ENCODE assay signal across 1 cellular context in genomic region chr10:98684019-98684899, GRCh38.
TF ChIP-seq lines count a peak whose summit lies in the region.

No MANE protein-coding gene starts in this region.

TF ChIP-seq in HepG2, 621 proteins besides CTCF, POLR2A, EP300 and RAD21 (continued from another document):
- TF ChIP-seq FOXA1 (IDR thresholded peaks at IDR 0.05) = peak; percentile 44; the same call in 1 of the 2 replicates
- no peak for TF ChIP-seq FOXA1 (CRISPR knock-in tag; IDR thresholded peaks at IDR 0.05)
- peak; percentile 53; the same call in 1 of the 2 replicates for TF ChIP-seq GATAD2A (CRISPR knock-in tag; IDR thresholded peaks at IDR 0.05)
- TF ChIP-seq ATF4 (CRISPR knock-in tag; IDR thresholded peaks at IDR 0.05) = peak in 1 of 2 experiments; percentile 40; a peak in 1 of 4 replicates
- 0 out of 2 replicates have a peak, but pooled peaks have one; percentile 24 for TF ChIP-seq ZGPAT (CRISPR knock-in tag; IDR thresholded peaks at IDR 0.05)
- no peak for TF ChIP-seq STAT5B (CRISPR knock-in tag; IDR thresholded peaks at IDR 0.05)
- TF ChIP-seq TFAP4 (IDR thresholded peaks at IDR 0.05; ENCODE audit: borderline replicate concordance, low read depth) = 0 out of 2 replicates have a peak, but pooled peaks have one; percentile 16
- TF ChIP-seq EZH2 (conservative IDR thresholded peaks at IDR 0.05; ENCODE audit: low read depth, low read length) = no peak
- no peak for TF ChIP-seq ZNF337 (CRISPR knock-in tag; IDR thresholded peaks at IDR 0.05; ENCODE audit: borderline replicate concordance, low read depth)
- no peak for TF ChIP-seq MAFG (CRISPR knock-in tag; IDR thresholded peaks at IDR 0.05)
- peak; percentile 61; the same call in 1 of the 2 replicates for TF ChIP-seq ARID5B (CRISPR knock-in tag; IDR thresholded peaks at IDR 0.05)
- TF ChIP-seq HNF1A (IDR thresholded peaks at IDR 0.05; ENCODE audit: low read depth) = peak; percentile 89
- peak; percentile 67; the same call in 1 of the 2 replicates for TF ChIP-seq HNF1A (CRISPR knock-in tag; IDR thresholded peaks at IDR 0.05; ENCODE audit: borderline replicate concordance)
- TF ChIP-seq FOSL2 (CRISPR knock-in tag; IDR thresholded peaks at IDR 0.05) = no peak
- TF ChIP-seq FOXA3 (CRISPR knock-in tag; IDR thresholded peaks at IDR 0.05) = peak; percentile 62
- peak; percentile 76 for TF ChIP-seq CEBPB (IDR thresholded peaks at IDR 0.05; ENCODE audit: borderline replicate concordance, low read depth, low read length)
- no peak for TF ChIP-seq ARNT (IDR thresholded peaks at IDR 0.05)
- no peak for TF ChIP-seq ZNF501 (CRISPR knock-in tag; IDR thresholded peaks at IDR 0.05)
